8 cellular contexts compared by ENCODE assay signal in genomic region chr15:92917606-92918407, GRCh38. TPM values are rescaled to one million over a fixed set of nuclear protein-coding genes. Genes with fewer than 3 reads are reported as not detected.
DNase-seq lines count a peak whose midpoint lies in the region; ATAC-seq lines count a peak whose summit lies in the region.

No MANE protein-coding gene starts in this region.

- peak overlapping the region; percentile 58 for H3K4me3 Mint-ChIP-seq in activated CD4-positive, alpha-beta T cell treated with anti-CD3 and anti-CD28 coated beads, Interleukin-2, amount 10 ng/mL, durations not matched to agents 24 days and 14 days

- H3K27ac Mint-ChIP-seq in activated CD4-positive, alpha-beta T cell treated with anti-CD3 and anti-CD28 coated beads, Interleukin-2, amount 10 ng/mL, durations not matched to agents 24 days and 14 days, result peak overlapping the region; percentile 75

- no peaks in the 10 kb centered on the region for H3K9me3 Mint-ChIP-seq in activated CD4-positive, alpha-beta T cell treated with anti-CD3 and anti-CD28 coated beads, Interleukin-2, amount 10 ng/mL, durations not matched to agents 24 days and 14 days

- intact Hi-C loops in activated CD4-positive, alpha-beta T cell treated with anti-CD3 and anti-CD28 coated beads, Interleukin-2, amount 10 ng/mL, durations not matched to agents 24 days and 14 days (cut with micrococcal nuclease), result loop anchor here (1.0 to 5.0 kb wide), 3 partner anchors 36 to 121 kb away; no protein-coding TSS in a partner anchor

- H3K4me1 Mint-ChIP-seq in activated CD4-positive, alpha-beta T cell treated with anti-CD3 and anti-CD28 coated beads, Interleukin-2, amount 10 ng/mL, durations not matched to agents 24 days and 14 days, result peaks cover 78% of the 10 kb centered on the region

- H3K27me3 Mint-ChIP-seq in activated CD4-positive, alpha-beta T cell treated with anti-CD3 and anti-CD28 coated beads, Interleukin-2, amount 10 ng/mL, durations not matched to agents 24 days and 14 days, result no peaks in the 10 kb centered on the region

- ATAC-seq in HG03439 (IDR thresholded peaks at IDR 0.05; ENCODE audit: unreplicated experiment) (peak; percentile 52), GM19452 (IDR thresholded peaks at IDR 0.05; ENCODE audit: unreplicated experiment) (no peak)

- peak; percentile 94 for DNase-seq in ELR (ENCODE audit: low read depth)
- peak; percentile 91 to 98 for DNase-seq in NCI-H526 (lab: John Stamatoyannopoulos, UW)
- DNase-seq in activated CD4-positive, alpha-beta T cell treated with anti-CD3 and anti-CD28 coated beads, Interleukin-2, amount 10 ng/mL, durations not matched to agents 24 days and 14 days, result peak; percentile 98
- DNase-seq in dedifferentiated amniotic fluid mesenchymal stem cell (ENCODE audit: extremely low spot score), result peak; percentile 95
- DNase-seq in left kidney (ENCODE audit: low read depth, low spot score), result peak; percentile 97
- peak; percentile 92 for DNase-seq in stimulated activated CD4-positive, alpha-beta T cell treated with anti-CD3 and anti-CD28 coated beads, Interleukin-1b, Interleukin-23, amount 100 ng/mL, for 48 hours

- H3K36me3 Mint-ChIP-seq in activated CD4-positive, alpha-beta T cell treated with anti-CD3 and anti-CD28 coated beads, Interleukin-2, amount 10 ng/mL, durations not matched to agents 24 days and 14 days (ENCODE audit: low read depth), result peaks cover 44% of the 10 kb centered on the region

RNA-seq across cellular contexts. Expression of gene CHD2, which starts 17.7 kb away (rescaled TPM):
- total RNA-seq in activated CD4-positive, alpha-beta T cell treated with anti-CD3 and anti-CD28 coated beads, Interleukin-2, amount 10 ng/mL, durations not matched to agents 24 days and 14 days, result 105 and 111 TPM in 2 replicates
